1 cellular context compared by ENCODE assay signal in genomic region chr1:28871631-28872401, GRCh38.
TF ChIP-seq lines count a peak whose summit lies in the region.

No MANE protein-coding gene starts in this region.

TF ChIP-seq in HepG2, 621 proteins besides CTCF, POLR2A, EP300 and RAD21 (continued from another document):
- TF ChIP-seq ZNF687 (CRISPR knock-in tag; IDR thresholded peaks at IDR 0.05) = peak; percentile 63
- peak; percentile 43; the same call in 1 of the 2 replicates for TF ChIP-seq ZFX (CRISPR knock-in tag; IDR thresholded peaks at IDR 0.05; ENCODE audit: low read depth)
- TF ChIP-seq ZBTB49 (CRISPR knock-in tag; IDR thresholded peaks at IDR 0.05; ENCODE audit: borderline replicate concordance) = no peak
- TF ChIP-seq ZFP91 (CRISPR knock-in tag; IDR thresholded peaks at IDR 0.05; ENCODE audit: borderline replicate concordance) = peak; percentile 45; the same call in 1 of the 2 replicates
- no peak for TF ChIP-seq ZBTB7B (CRISPR knock-in tag; IDR thresholded peaks at IDR 0.05)
- 0 out of 2 replicates have a peak, but pooled peaks have one; percentile 9 for TF ChIP-seq ZMYM4 (CRISPR knock-in tag; IDR thresholded peaks at IDR 0.05)
- peak; percentile 61; the same call in 1 of the 2 replicates for TF ChIP-seq TFE3 (CRISPR knock-in tag; IDR thresholded peaks at IDR 0.05)
- TF ChIP-seq BCL6 (CRISPR knock-in tag; IDR thresholded peaks at IDR 0.05) = 0 out of 2 replicates have a peak, but pooled peaks have one; percentile 19
